In genomic region chr10:30434273-30435067, GRCh38 we compare ENCODE assay signal across 8 cellular contexts. TPM values are rescaled to one million over a fixed set of nuclear protein-coding genes. Genes with fewer than 3 reads are reported as not detected.
DNase-seq lines count a peak whose midpoint lies in the region; ATAC-seq, FAIRE-seq and TF ChIP-seq lines count a peak whose summit lies in the region.

No MANE protein-coding gene starts in this region.

- intact Hi-C loops in left colon (cut with DNase I, micrococcal nuclease): no loop called here

- peaks cover 7% of the 10 kb centered on the region for H4K20me1 ChIP-seq in Loucy (ENCODE audit: insufficient read depth, low read length, poor library complexity, severe bottlenecking)

- H3K36me3 ChIP-seq in Loucy (ENCODE audit: insufficient read depth, low read length): no peaks in the 10 kb centered on the region

- ATAC-seq in left colon: peak; percentile 62

- H2AFZ ChIP-seq in Loucy (ENCODE audit: low read length): peak overlapping the region; percentile 97

- CTCF ChIA-PET in GM10248 (lab: Yijun Ruan, JAX): interaction anchor here (1.0 to 2.2 kb wide), 10 partner anchors 8 to 156 kb away, joined by 3 to 7 read pairs (median 4); no protein-coding TSS in a partner anchor

- no peaks in the 10 kb centered on the region for H3K9me3 ChIP-seq in Loucy (ENCODE audit: insufficient read depth, low read depth, low read length)

- H3K27ac ChIP-seq in cingulate gyrus (ENCODE audit: low read depth, low read length): peak overlapping the region; percentile 94

- peak overlapping the region; percentile 91 for H3K4me3 ChIP-seq in Loucy (ENCODE audit: low read length, poor library complexity, severe bottlenecking)

- H3K4me2 ChIP-seq in Loucy (ENCODE audit: low read depth, low read length, poor library complexity, severe bottlenecking): peak overlapping the region; percentile 83

- no peak for FAIRE-seq in H54 (lab: Jason Lieb, UNC)

- H3K9me2 ChIP-seq in Loucy (replicated peaks; ENCODE audit: low read depth, low read length): no peaks in the 10 kb centered on the region

- peak; percentile 79 for DNase-seq in GM10248 (ENCODE audit: extremely low spot score)
- DNase-seq in H54 (ENCODE audit: insufficient read length, low spot score): peak; percentile 70
- DNase-seq in activated CD4-positive, CD25-positive, alpha-beta regulatory T cell treated with anti-CD3 and anti-CD28 coated beads, Interleukin-2, amount 50 U/mL, for 72 hours: peak; percentile 67
- DNase-seq in left colon: peak; percentile 85 to 90
- peak; percentile 61 for DNase-seq in stimulated activated CD4-positive, alpha-beta T cell treated with anti-CD3 and anti-CD28 coated beads, Interleukin-4, amount 100 ng/mL, for 1 hour
- no peak for DNase-seq in cerebellum (ENCODE audit: low spot score)

- H3K4me1 ChIP-seq in Loucy (ENCODE audit: insufficient read depth, low read length, poor library complexity, severe bottlenecking): peaks cover 44% of the 10 kb centered on the region

- POLR2A ChIA-PET in GM10248 (lab: Yijun Ruan, JAX): interaction anchor here (0.6 to 2.1 kb wide), 9 partner anchors 9 to 95 kb away, joined by 3 to 11 read pairs (median 4); no protein-coding TSS in a partner anchor

- peaks cover 5% of the 10 kb centered on the region for H3K27me3 ChIP-seq in Loucy (ENCODE audit: insufficient read depth, low read length, poor library complexity, severe bottlenecking)

- H3K9ac ChIP-seq in Loucy (ENCODE audit: low read depth, low read length, poor library complexity, severe bottlenecking): peak overlapping the region; percentile 84

- TF ChIP-seq POLR2A in H54 (IDR thresholded peaks at IDR 0.05; ENCODE audit: low read depth, low read length): no peak

- TF ChIP-seq CTCF in GM10248 (IDR thresholded peaks at IDR 0.05; ENCODE audit: control extremely low read depth, extremely low read depth, low read depth, missing control alignments) (no peak), Loucy (conservative IDR thresholded peaks at IDR 0.05; ENCODE audit: low read length) (no peak)

- H3K79me2 ChIP-seq in Loucy (ENCODE audit: insufficient read depth, low read length): peaks cover 41% of the 10 kb centered on the region

- peaks cover 7% of the 10 kb centered on the region; the same call in 1 of the 2 replicates for H3F3A ChIP-seq in Loucy (ENCODE audit: low read depth)

RNA-seq across cellular contexts. Expression of gene MAP3K8, which starts 0.5 kb away (rescaled TPM):
- total RNA-seq in left colon (10 to 100 TPM; 11.6 to 14.0 TPM), cerebellum (3.8 TPM)
